8 cellular contexts compared by ENCODE assay signal in genomic region chr22:23180301-23180892, GRCh38.
DNase-seq lines count a peak whose midpoint lies in the region; ATAC-seq and TF ChIP-seq lines count a peak whose summit lies in the region.

Gene BCR (plus strand): TSS chr22:23180509. CDS start chr22:23180961, 452 bp downstream.

- H3K4me3 ChIP-seq in choroid plexus epithelial cell (ENCODE audit: low read depth, low read length), result peak within 1 kb of the TSS; percentile 77
- H3K4me3 ChIP-seq in skin epidermis, result peak within 1 kb of the TSS; percentile 41 to 63 (median 55)

- ATAC-seq in activated CD4-positive, CD25-positive, alpha-beta regulatory T cell treated with anti-CD3 and anti-CD28 coated beads, Interleukin-2, amount 50 U/mL, for 24 hours, result peak; percentile 69
- no peak for ATAC-seq in HG02840 (IDR thresholded peaks at IDR 0.05; ENCODE audit: low FRiP score, unreplicated experiment)

- TF ChIP-seq CTCF in choroid plexus epithelial cell (conservative IDR thresholded peaks at IDR 0.05; ENCODE audit: low read depth, low read length), result no peak

- peak within 1 kb of the TSS in 20 of 21 experiments; percentile 34 to 88 (median 76) for H3K27ac ChIP-seq in skin epidermis

- peak; percentile 68 for DNase-seq in NCI-H748 (lab: John Stamatoyannopoulos, UW; ENCODE audit: unreplicated experiment)
- DNase-seq in NCI-H748 treated with DMSO at 0.1 percent for 48 hours (lab: John Stamatoyannopoulos, UW), result no peak
- peak; percentile 75 for DNase-seq in NAMALWA (ENCODE audit: low spot score)
- peak; percentile 75 for DNase-seq in choroid plexus epithelial cell (ENCODE audit: low read depth)
- DNase-seq in islet precursor cell, result peak; percentile 79
